Comparison of ENCODE assay signal across 20 cellular contexts in the genomic region with DNA sequence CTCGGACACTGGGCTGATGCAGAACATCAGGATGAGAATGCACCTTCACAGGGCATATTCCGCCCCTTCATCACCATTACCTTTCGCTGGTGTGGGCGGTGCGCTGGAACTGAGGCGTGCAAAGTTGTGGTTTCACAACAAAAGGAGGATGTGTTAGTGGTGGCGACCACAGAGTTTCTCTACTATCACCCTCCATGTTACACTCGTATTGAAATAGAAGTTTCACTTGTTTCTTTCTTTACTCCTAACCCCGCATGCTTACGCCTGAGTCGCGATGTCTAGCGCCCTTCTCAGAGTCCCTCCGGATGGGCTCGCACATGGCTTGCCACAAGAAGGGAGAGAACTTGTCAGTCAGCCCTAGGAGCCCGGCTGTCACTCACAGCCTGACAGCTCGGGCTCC.
"Had no signal": no experiment of that assay in that cellular context is flagged by ENCODE, and none has a peak within 500 bp of the region (broad histone marks: within the 10 kb centered on the region; RNA-seq: fewer than 3 reads in every experiment).

No MANE protein-coding gene starts in this region.

- H3K27ac Mint-ChIP-seq: naive B cell; nephron; stimulated activated memory B cell treated with anti-CD40 and anti-IgM and Interleukin-4, amounts not matched to agents 10 μg/mL and 1 μg/mL and 100 μg/mL, for 72 hours; stimulated activated naive CD8-positive, alpha-beta T cell treated with anti-CD3 and anti-CD28 coated beads, Interleukin-15, Interleukin-2, amounts not matched to agents 100 ng/mL and 50 ng/mL, for 24 hours had no signal

- H3K4me1 ChIP-seq: heart left ventricle, psoas muscle, right lobe of liver, tibial artery, upper lobe of right lung, vagina had no signal

- H3K27ac ChIP-seq: heart left ventricle, neutrophil, psoas muscle, right lobe of liver, tibial artery, upper lobe of right lung, vagina had no signal

- H3K4me3 Mint-ChIP-seq: naive B cell; nephron; stimulated activated memory B cell treated with anti-CD40 and anti-IgM and Interleukin-4, amounts not matched to agents 10 μg/mL and 1 μg/mL and 100 μg/mL, for 72 hours; stimulated activated naive CD8-positive, alpha-beta T cell treated with anti-CD3 and anti-CD28 coated beads, Interleukin-15, Interleukin-2, amounts not matched to agents 100 ng/mL and 50 ng/mL, for 24 hours had no signal

- H3K4me1 Mint-ChIP-seq: naive B cell; nephron; stimulated activated memory B cell treated with anti-CD40 and anti-IgM and Interleukin-4, amounts not matched to agents 10 μg/mL and 1 μg/mL and 100 μg/mL, for 72 hours had no signal

- H3K9me3 ChIP-seq: neutrophil, psoas muscle, right lobe of liver, tibial artery, upper lobe of right lung, vagina had no signal

- H3K27me3 Mint-ChIP-seq: naive B cell; stimulated activated memory B cell treated with anti-CD40 and anti-IgM and Interleukin-4, amounts not matched to agents 10 μg/mL and 1 μg/mL and 100 μg/mL, for 72 hours; stimulated activated naive CD8-positive, alpha-beta T cell treated with anti-CD3 and anti-CD28 coated beads, Interleukin-15, Interleukin-2, amounts not matched to agents 100 ng/mL and 50 ng/mL, for 24 hours had no signal

- H3K4me3 ChIP-seq: heart left ventricle, lung, psoas muscle, right lobe of liver, tibial artery, upper lobe of right lung, vagina had no signal

- ATAC-seq: heart left ventricle; left colon; left ventricle myocardium superior; psoas muscle; right lobe of liver; stimulated activated memory B cell treated with anti-CD40 and anti-IgM and Interleukin-4, amounts not matched to agents 10 μg/mL and 1 μg/mL and 100 μg/mL, for 72 hours; upper lobe of right lung had no signal

- H3K27me3 ChIP-seq: heart left ventricle, neutrophil, right lobe of liver, tibial artery, upper lobe of right lung, vagina had no signal

- DNase-seq: dermis blood vessel endothelial cell; foreskin melanocyte; heart left ventricle; hippocampal formation; left colon; left ventricle myocardium superior; mesenchymal stem cell; naive B cell; psoas muscle; retina; right lobe of liver; stimulated activated CD4-positive, alpha-beta T cell treated with anti-CD3 and anti-CD28 coated beads, Interleukin-4, amount 100 ng/mL, for 1 hour; tibial artery; upper lobe of right lung had no signal

- H3K36me3 Mint-ChIP-seq: naive B cell; stimulated activated memory B cell treated with anti-CD40 and anti-IgM and Interleukin-4, amounts not matched to agents 10 μg/mL and 1 μg/mL and 100 μg/mL, for 72 hours had no signal

- H3K36me3 ChIP-seq: heart left ventricle, neutrophil, right lobe of liver, tibial artery, upper lobe of right lung, vagina had no signal
